Comparison of ENCODE assay signal across 22 cellular contexts in the genomic region with DNA sequence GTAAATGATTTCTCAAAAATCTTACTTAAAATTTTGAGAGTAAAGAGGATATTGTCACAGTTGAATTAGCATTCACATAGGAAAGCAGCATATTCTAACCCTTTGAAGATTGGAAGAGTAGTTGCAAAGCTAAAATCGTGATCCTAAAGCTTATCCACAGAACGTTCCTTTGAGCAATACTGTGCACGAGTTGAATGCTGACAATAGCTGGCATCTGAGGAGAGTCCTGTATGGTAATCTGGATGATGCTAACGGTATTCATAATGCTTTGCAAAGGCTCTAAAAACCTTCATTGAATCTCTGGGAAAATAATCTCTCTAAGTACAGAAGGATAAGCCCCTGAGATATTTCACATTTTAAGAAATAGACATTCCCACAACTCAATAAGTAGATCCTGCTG.
"Had no signal": no experiment of that assay in that cellular context is flagged by ENCODE, and none has a peak within 500 bp of the region (broad histone marks: within the 10 kb centered on the region; RNA-seq: fewer than 3 reads in every experiment).

No MANE protein-coding gene starts in this region.

- H3K36me3 Mint-ChIP-seq: activated naive CD4-positive, alpha-beta T cell treated with anti-CD3 and anti-CD28 coated beads, Interleukin-2, amount 50 U/mL, for 24 hours; brain had no signal

- H3K27me3 Mint-ChIP-seq: activated naive CD4-positive, alpha-beta T cell treated with anti-CD3 and anti-CD28 coated beads, Interleukin-2, amount 50 U/mL, for 24 hours; brain had no signal

- H3K27ac Mint-ChIP-seq: activated CD8-positive, alpha-beta T cell treated with anti-CD3 and anti-CD28 coated beads, Interleukin-2, amount 10 ng/mL, durations not matched to agents 7 days and 5 days; activated naive CD4-positive, alpha-beta T cell treated with anti-CD3 and anti-CD28 coated beads, Interleukin-2, amount 50 U/mL, for 24 hours; T-helper 1 cell treated with Interleukin-12 subunit alpha and Interleukin-12 subunit beta and Interleukin-4 antibody, amounts not matched to agents 30 μg/mL and 1 μg/mL, for 36 hours; WTC11 had no signal

- H3K4me3 Mint-ChIP-seq: activated CD8-positive, alpha-beta T cell treated with anti-CD3 and anti-CD28 coated beads, Interleukin-2, amount 10 ng/mL, durations not matched to agents 7 days and 5 days; activated naive CD4-positive, alpha-beta T cell treated with anti-CD3 and anti-CD28 coated beads, Interleukin-2, amount 50 U/mL, for 24 hours; T-helper 1 cell treated with Interleukin-12 subunit alpha and Interleukin-12 subunit beta and Interleukin-4 antibody, amounts not matched to agents 30 μg/mL and 1 μg/mL, for 36 hours; WTC11 had no signal

- ATAC-seq: activated CD8-positive, alpha-beta T cell treated with anti-CD3 and anti-CD28 coated beads, Interleukin-2, amount 10 ng/mL, durations not matched to agents 7 days and 5 days; PC-3; WTC11 had no signal

- H3K4me1 Mint-ChIP-seq: activated naive CD4-positive, alpha-beta T cell treated with anti-CD3 and anti-CD28 coated beads, Interleukin-2, amount 50 U/mL, for 24 hours had no signal

- DNase-seq: activated CD4-positive, alpha-beta T cell treated with anti-CD3 and anti-CD28 coated beads for 48 hours; activated CD4-positive, alpha-beta T cell treated with anti-CD3 and anti-CD28 coated beads, Interleukin-2, amount 50 U/mL, for 4 hours; activated CD4-positive, CD25-positive, alpha-beta regulatory T cell treated with anti-CD3 and anti-CD28 coated beads, Interleukin-2, amount 50 U/mL, for 72 hours; activated CD8-positive, alpha-beta memory T cell treated with anti-CD3 and anti-CD28 coated beads, Interleukin-2, amount 50 U/mL, for 48 hours; activated CD8-positive, alpha-beta T cell treated with anti-CD3 and anti-CD28 coated beads, Interleukin-2, amount 10 ng/mL, durations not matched to agents 7 days and 5 days; activated effector memory CD4-positive, alpha-beta T cell treated with Interleukin-2 at 50 U/mL for 16 hours; activated naive CD4-positive, alpha-beta T cell; activated T-cell treated with anti-CD3 and anti-CD28 coated beads, Interleukin-2, amount 50 U/mL, for 1 hour; amniotic stem cell; Kasumi-1; KBM-7; NCI-H1105 treated with DMSO at 0.1 percent for 48 hours; NCI-H146; NCI-H187 treated with DMSO at 0.1 percent for 48 hours; NCI-H2081 treated with DMSO at 0.1 percent for 48 hours; NCI-H2171; NCI-H226; PC-3 had no signal
